In the genomic region with DNA sequence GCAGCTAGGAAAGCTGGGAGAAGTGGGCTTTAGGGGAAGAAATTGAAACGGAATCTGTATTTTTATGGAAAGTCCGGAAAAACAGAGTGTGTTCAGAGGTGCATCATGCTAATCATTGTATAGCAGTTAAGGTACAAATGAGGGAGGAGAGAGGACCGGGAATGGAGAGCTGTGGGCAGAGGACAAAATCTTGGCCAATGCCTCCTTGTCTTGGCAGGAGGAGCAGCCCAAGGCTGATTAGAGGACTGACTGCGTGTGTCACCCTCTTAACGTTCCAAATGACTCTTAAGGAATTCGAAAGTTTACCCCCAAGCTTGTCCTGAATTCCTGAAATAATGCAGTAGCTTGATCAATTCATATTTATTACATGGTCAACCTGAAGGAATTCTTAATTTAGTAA, we compare ENCODE assay signal across 22 cellular contexts.
DNase-seq lines count a peak whose midpoint lies in the region; ATAC-seq and TF ChIP-seq lines count a peak whose summit lies in the region.
"Had no signal": no experiment of that assay in that cellular context is flagged by ENCODE, and none has a peak within 500 bp of the region (broad histone marks: within the 10 kb centered on the region; RNA-seq: fewer than 3 reads in every experiment).

No MANE protein-coding gene starts in this region.

- H3K9me3 Mint-ChIP-seq in MCF 10A (ENCODE audit: unreplicated experiment), result no peaks in the 10 kb centered on the region
- no peaks in the 10 kb centered on the region; the same call in 2 of the 3 replicates for H3K9me3 Mint-ChIP-seq in GM23338
- no peaks in the 10 kb centered on the region for H3K9me3 Mint-ChIP-seq in endothelial cell (ENCODE audit: unreplicated experiment)
- H3K9me3 Mint-ChIP-seq in neural progenitor cell, result no peaks in the 10 kb centered on the region

- no peak overlapping the region for H3K27ac ChIP-seq in breast epithelium
- H3K27ac ChIP-seq in GM23338 (ENCODE audit: low read depth), result no peak overlapping the region
- peak overlapping the region; percentile 10 for H3K27ac ChIP-seq in neural progenitor cell
- no peak overlapping the region for H3K27ac ChIP-seq in Karpas-422 (ENCODE audit: low read length)
- H3K27ac ChIP-seq: 22Rv1, PC-9, SK-N-MC had no signal

- no peak for TF ChIP-seq POLR2A in breast epithelium (IDR thresholded peaks at IDR 0.05)

- H3F3A ChIP-seq in GM23338 (replicated peaks; ENCODE audit: low read depth) (no peaks in the 10 kb centered on the region), neural progenitor cell (ENCODE audit: low read depth) (no peaks in the 10 kb centered on the region)

- CTCF ChIA-PET in MCF 10A (lab: Yijun Ruan, JAX), result interaction anchor here (1.0 to 1.6 kb wide), 3 partner anchors 80 to 309 kb away, joined by 3 to 12 read pairs (median 5); no protein-coding TSS in a partner anchor

- no peaks in the 10 kb centered on the region for H3K9me2 ChIP-seq in GM23338 (ENCODE audit: insufficient read depth)
- H3K9me2 ChIP-seq in Karpas-422 (replicated peaks; ENCODE audit: insufficient read depth, low read length), result no peaks in the 10 kb centered on the region

- peaks cover 0 to 6% of the 10 kb centered on the region in 2 donors for H3K9me3 ChIP-seq in breast epithelium
- H3K9me3 ChIP-seq in neural progenitor cell (ENCODE audit: low read depth), result no peaks in the 10 kb centered on the region
- H3K9me3 ChIP-seq in Karpas-422 (ENCODE audit: low read length), result no peaks in the 10 kb centered on the region

- H3K4me2 ChIP-seq in GM23338 (no peak overlapping the region), neural progenitor cell (no peak overlapping the region), Karpas-422 (ENCODE audit: low read depth, low read length, poor library complexity, severe bottlenecking) (no peak overlapping the region)
- H3K4me2 ChIP-seq: PC-9 had no signal

- POLR2A ChIA-PET in MCF 10A (lab: Yijun Ruan, JAX), result no interaction called here

- H3K4me1 Mint-ChIP-seq in MCF 10A (ENCODE audit: insufficient read depth, unreplicated experiment) (no peaks in the 10 kb centered on the region), GM23338 (no peaks in the 10 kb centered on the region), endothelial cell (ENCODE audit: unreplicated experiment) (no peaks in the 10 kb centered on the region), neural progenitor cell (no peaks in the 10 kb centered on the region)

- ATAC-seq in GM23338, result no peak

- no peak overlapping the region for H3K4me3 ChIP-seq in breast epithelium
- no peak overlapping the region for H3K4me3 ChIP-seq in GM23338
- no peak overlapping the region for H3K4me3 ChIP-seq in neural progenitor cell
- H3K4me3 ChIP-seq in Karpas-422 (ENCODE audit: low read length), result no peak overlapping the region
- H3K4me3 ChIP-seq: PC-9, SK-N-MC had no signal

- no peak overlapping the region for H3K4me3 Mint-ChIP-seq in MCF 10A (ENCODE audit: unreplicated experiment)
- H3K4me3 Mint-ChIP-seq in GM23338, result no peak overlapping the region
- H3K4me3 Mint-ChIP-seq in endothelial cell (ENCODE audit: unreplicated experiment), result no peak overlapping the region
- no peak overlapping the region for H3K4me3 Mint-ChIP-seq in neural progenitor cell

- H3K27me3 ChIP-seq in breast epithelium, result no peaks in the 10 kb centered on the region
- no peaks in the 10 kb centered on the region for H3K27me3 ChIP-seq in GM23338 (ENCODE audit: insufficient read depth)
- no peaks in the 10 kb centered on the region for H3K27me3 ChIP-seq in neural progenitor cell
- no peaks in the 10 kb centered on the region for H3K27me3 ChIP-seq in Karpas-422 (ENCODE audit: low read length)

- no peak for DNase-seq in MCF 10A (ENCODE audit: unreplicated experiment)
- DNase-seq in breast epithelium (ENCODE audit: low spot score in 2 of 2), result no peak
- DNase-seq in GM23338 (ENCODE audit: low spot score), result no peak
- no peak for DNase-seq in endothelial cell (ENCODE audit: low spot score)
- DNase-seq in neural progenitor cell (ENCODE audit: low spot score), result no peak
- DNase-seq in Karpas-422, result no peak
- DNase-seq in NOMO-1 treated with dmso at 0.1 percent for 144 hours (lab: John Stamatoyannopoulos, UW; ENCODE audit: unreplicated experiment), result no peak
- DNase-seq: Calu3; DMS153; DND-41; H7; KBM-7; MM.1S; NCI-H2029; NCI-H446 treated with DMSO at 0.1 percent for 48 hours; NCI-H526; NCI-H82; NK-92 treated with Interleukin-12 subunit alpha and Interleukin-12 subunit beta, amount 100 ng/mL, for 24 hours; PC-9; SHP77 had no signal

- intact Hi-C loops in MCF 10A (cut with micrococcal nuclease) (no loop called here), breast epithelium (cut with DNase I; ENCODE audit: low total_unique reads) (no loop called here)

- H3K36me3 Mint-ChIP-seq in MCF 10A (ENCODE audit: insufficient read depth, unreplicated experiment) (peaks cover 62% of the 10 kb centered on the region), GM23338 (ENCODE audit: low read depth) (peaks cover 18% of the 10 kb centered on the region), endothelial cell (ENCODE audit: low read depth, unreplicated experiment) (peaks cover 23% of the 10 kb centered on the region), neural progenitor cell (peaks cover 37% of the 10 kb centered on the region)

- no peaks in the 10 kb centered on the region for H3K36me3 ChIP-seq in breast epithelium
- H3K36me3 ChIP-seq in GM23338 (ENCODE audit: insufficient read depth), result no peaks in the 10 kb centered on the region; the same call in 1 of the 2 replicates
- no peaks in the 10 kb centered on the region for H3K36me3 ChIP-seq in neural progenitor cell
- peaks cover 48% of the 10 kb centered on the region; the same call in 1 of the 2 replicates for H3K36me3 ChIP-seq in Karpas-422 (ENCODE audit: insufficient read depth, low read length)

- H3K4me1 ChIP-seq in breast epithelium (no peaks in the 10 kb centered on the region), GM23338 (ENCODE audit: insufficient read depth) (no peaks in the 10 kb centered on the region), neural progenitor cell (no peaks in the 10 kb centered on the region), Karpas-422 (ENCODE audit: low read length) (no peaks in the 10 kb centered on the region)

- H3K79me2 ChIP-seq in GM23338 (replicated peaks; ENCODE audit: insufficient read depth) (no peaks in the 10 kb centered on the region), neural progenitor cell (ENCODE audit: low read depth) (no peaks in the 10 kb centered on the region), Karpas-422 (ENCODE audit: low read length) (peaks cover 3% of the 10 kb centered on the region; the same call in 1 of the 2 replicates)

- H3K27me3 Mint-ChIP-seq in MCF 10A (ENCODE audit: insufficient read depth, unreplicated experiment), result no peaks in the 10 kb centered on the region
- H3K27me3 Mint-ChIP-seq in GM23338 (ENCODE audit: insufficient read depth, low read depth, poor library complexity), result no peaks in the 10 kb centered on the region
- peaks cover 1% of the 10 kb centered on the region for H3K27me3 Mint-ChIP-seq in endothelial cell (ENCODE audit: unreplicated experiment)
- peaks cover 2% of the 10 kb centered on the region for H3K27me3 Mint-ChIP-seq in neural progenitor cell (ENCODE audit: insufficient read depth, low read depth)

- H3K9ac ChIP-seq in neural progenitor cell (no peak overlapping the region), Karpas-422 (ENCODE audit: low read length) (no peak overlapping the region)

- H2AFZ ChIP-seq in GM23338 (no peak overlapping the region), neural progenitor cell (replicated peaks) (no peak overlapping the region), Karpas-422 (ENCODE audit: low read length) (no peak overlapping the region)
- H2AFZ ChIP-seq: PC-9 had no signal

- BruUV-seq in MCF 10A (replicated peaks; lab: Mats Ljungman, UMichigan), result no TSS peak

- H3K27ac Mint-ChIP-seq in MCF 10A (ENCODE audit: low read depth, unreplicated experiment), result peak overlapping the region; percentile 8
- peak overlapping the region; percentile 19 for H3K27ac Mint-ChIP-seq in GM23338
- peak overlapping the region; percentile 44 for H3K27ac Mint-ChIP-seq in endothelial cell (ENCODE audit: unreplicated experiment)
- no peak overlapping the region for H3K27ac Mint-ChIP-seq in neural progenitor cell

- no peak for TF ChIP-seq CTCF in MCF 10A (IDR thresholded peaks at IDR 0.05; ENCODE audit: unreplicated experiment)
- TF ChIP-seq CTCF in breast epithelium (IDR thresholded peaks at IDR 0.05), result no peak
- no peak for TF ChIP-seq CTCF in GM23338 (conservative IDR thresholded peaks at IDR 0.05; ENCODE audit: low read depth in 2 of 2)
- TF ChIP-seq CTCF in endothelial cell (IDR thresholded peaks at IDR 0.05; ENCODE audit: unreplicated experiment), result no peak
- no peak for TF ChIP-seq CTCF in neural progenitor cell (IDR thresholded peaks at IDR 0.05)

- no peaks in the 10 kb centered on the region for H4K20me1 ChIP-seq in GM23338 (replicated peaks; ENCODE audit: insufficient read depth)
- H4K20me1 ChIP-seq in neural progenitor cell (ENCODE audit: low read depth), result no peaks in the 10 kb centered on the region
- H4K20me1 ChIP-seq in Karpas-422 (ENCODE audit: insufficient read depth, low read depth, low read length), result no peaks in the 10 kb centered on the region

TF ChIP-seq in GM23338, 12 proteins besides CTCF, POLR2A, EP300 and RAD21:
- no peak for TF ChIP-seq JUNB (IDR thresholded peaks at IDR 0.05; ENCODE audit: unreplicated experiment)
- no peak for TF ChIP-seq POLR2AphosphoS5 (IDR thresholded peaks at IDR 0.05; ENCODE audit: low read depth)
TF ChIP-seq in GM23338: peak in this region for 0.
